Comparison of ENCODE assay signal across 19 cellular contexts in the genomic region with DNA sequence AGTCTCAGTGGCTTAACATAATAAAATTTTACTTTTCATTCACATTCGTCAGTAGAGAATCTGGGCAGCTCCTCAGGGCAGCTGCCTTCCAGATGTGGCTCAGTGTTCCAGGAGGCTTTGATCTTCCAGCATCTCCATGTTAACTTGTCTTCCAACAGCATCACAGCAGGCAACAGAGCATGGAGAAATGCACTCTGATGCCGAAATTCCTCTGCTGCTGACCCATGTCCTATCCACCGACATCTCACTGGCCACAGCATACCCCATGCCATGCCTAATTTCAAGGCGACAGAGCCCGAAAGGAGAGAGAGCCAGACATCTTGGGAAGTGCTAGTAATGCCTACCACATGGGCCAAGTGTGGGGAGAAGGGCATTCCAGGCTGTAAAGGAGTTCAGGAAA.
DNase-seq lines count a peak whose midpoint lies in the region; ATAC-seq and TF ChIP-seq lines count a peak whose summit lies in the region.
"Had no signal": no experiment of that assay in that cellular context is flagged by ENCODE, and none has a peak within 500 bp of the region (broad histone marks: within the 10 kb centered on the region; RNA-seq: fewer than 3 reads in every experiment).

No MANE protein-coding gene starts in this region.

- intact Hi-C loops in ovary (cut with DNase I) = no loop called here

- H3K27ac ChIP-seq in ovary = no peak overlapping the region
- H3K27ac ChIP-seq: KMS-11 had no signal

- H3K36me3 ChIP-seq in BJ (ENCODE audit: control insufficient read depth, insufficient read depth, low read length) (no peaks in the 10 kb centered on the region), ovary (no peaks in the 10 kb centered on the region)
- H3K36me3 ChIP-seq: BE2C, MG63 had no signal

- TF ChIP-seq EP300 in ovary (IDR thresholded peaks at IDR 0.05) = no peak

- CTCF ChIA-PET in BJ (lab: Yijun Ruan, JAX) = no interaction called here

- peaks cover 6% of the 10 kb centered on the region for H3K4me1 ChIP-seq in ovary (ENCODE audit: insufficient read depth)
- H3K4me1 ChIP-seq: BE2C had no signal

- no peak overlapping the region for H3K4me3 ChIP-seq in BJ (ENCODE audit: low read depth, low read length)
- no peak overlapping the region for H3K4me3 ChIP-seq in fibroblast of the aortic adventitia (ENCODE audit: low read depth, low read length)
- no peak overlapping the region for H3K4me3 ChIP-seq in ovary
- H3K4me3 ChIP-seq: MG63 had no signal

- TF ChIP-seq POLR2A in ovary (IDR thresholded peaks at IDR 0.05) = no peak

- H3K27me3 ChIP-seq in BJ (ENCODE audit: control insufficient read depth, insufficient read depth, low read length) (no peaks in the 10 kb centered on the region), ovary (no peaks in the 10 kb centered on the region)
- H3K27me3 ChIP-seq: BE2C, MG63 had no signal

- H3K9me3 ChIP-seq in ovary = no peaks in the 10 kb centered on the region
- H3K9me3 ChIP-seq: BE2C, MG63 had no signal

- TF ChIP-seq CTCF in BJ (IDR thresholded peaks at IDR 0.05; ENCODE audit: insufficient read depth, low read depth, low read length) = no peak
- TF ChIP-seq CTCF in fibroblast of the aortic adventitia (IDR thresholded peaks at IDR 0.05; ENCODE audit: insufficient read depth, low read length) = no peak
- TF ChIP-seq CTCF in ovary (IDR thresholded peaks at IDR 0.05) = no peak

- 71 to 84% (median 80%) methylated on average over 5 of the region's 5 CpGs for WGBS in ovary, 3 donors

- POLR2A ChIA-PET in BJ (lab: Charles Lee) = no interaction called here

- no peak for ATAC-seq in HG03342 (IDR thresholded peaks at IDR 0.05; ENCODE audit: unreplicated experiment)
- ATAC-seq: CD8-positive, alpha-beta T cell; HepG2; Right ventricle myocardium inferior had no signal

- DNase-seq in BJ (ENCODE audit: low read depth) = peak; percentile 36
- peak; percentile 72 for DNase-seq in RPMI7951 (ENCODE audit: low read depth)
- peak; percentile 25 for DNase-seq in fibroblast of the aortic adventitia (ENCODE audit: low read depth)
- DNase-seq in mesenteric fat pad (ENCODE audit: low spot score) = peak; percentile 75
- no peak for DNase-seq in ovary
- DNase-seq in effector CD4-positive, alpha-beta T cell = no peak
- DNase-seq in NCI-H446 (lab: John Stamatoyannopoulos, UW) = no peak
- DNase-seq: BE2C; CD8-positive, alpha-beta T cell; DMS79; MG63; NCI-H1092; NCI-H146; NCI-H2081; NCI-H510A treated with DMSO at 0.1 percent for 48 hours had no signal

Comparison
In these comparisons a context has a peak if more than half of its experiments do, and no peak if none do; other contexts are left out.
1. DNase-seq: peak in BJ (single experiment), RPMI7951 (single experiment), fibroblast of the aortic adventitia (single experiment) and mesenteric fat pad (single experiment); none in ovary (0 of 5), effector CD4-positive, alpha-beta T cell (single experiment) and NCI-H446 (0 of 2).